Comparison of ENCODE assay signal across 2 cellular contexts in genomic region chr2:155320236-155320635, GRCh38.
TF ChIP-seq lines count a peak whose summit lies in the region.

No MANE protein-coding gene starts in this region.

TF ChIP-seq in HepG2, 621 proteins besides CTCF, POLR2A, EP300 and RAD21 (continued from another document):
- TF ChIP-seq REST (IDR thresholded peaks at IDR 0.05; ENCODE audit: borderline replicate concordance in 1 of 2, low read depth in 1 of 2, low read length in 2 of 2) (no peak), ZNF260 (CRISPR knock-in tag; IDR thresholded peaks at IDR 0.05; ENCODE audit: borderline replicate concordance, low read depth) (no peak), PBX2 (CRISPR knock-in tag; IDR thresholded peaks at IDR 0.05) (no peak), ATF5 (CRISPR knock-in tag; IDR thresholded peaks at IDR 0.05; ENCODE audit: low read depth) (no peak)
TF ChIP-seq in HepG2: peak in this region for 2.

TF ChIP-seq in K562, 482 proteins besides CTCF, POLR2A, EP300 and RAD21 (continued from another document):
- TF ChIP-seq NKRF (IDR thresholded peaks at IDR 0.05; ENCODE audit: borderline replicate concordance): no peak
